ENCODE assay signal across 12 cellular contexts in the genomic region with DNA sequence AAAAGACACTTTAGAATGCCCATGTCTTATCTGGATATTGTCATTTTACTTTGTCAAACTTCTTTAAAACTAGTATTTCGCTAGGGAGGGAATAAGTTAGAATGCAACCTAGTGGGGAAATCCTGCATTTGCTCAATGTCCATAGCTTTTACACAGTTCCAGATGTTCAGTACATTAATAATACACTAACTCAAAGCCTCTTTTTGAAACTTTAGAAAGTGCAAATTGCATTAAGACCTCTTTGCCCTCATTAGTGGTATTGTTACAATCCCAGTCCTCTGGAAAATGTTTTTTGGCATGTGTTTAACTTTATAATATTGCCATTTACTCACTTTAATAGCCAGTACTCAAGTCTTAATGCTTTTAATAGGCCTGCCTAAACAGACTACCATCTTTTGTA.
"Had no signal": no experiment of that assay in that cellular context is flagged by ENCODE, and none has a peak within 500 bp of the region (broad histone marks: within the 10 kb centered on the region; RNA-seq: fewer than 3 reads in every experiment).

No MANE protein-coding gene starts in this region.

- DNase-seq: activated CD4-positive, CD25-positive, alpha-beta regulatory T cell treated with anti-CD3 and anti-CD28 coated beads, Interleukin-2, amount 50 U/mL, for 72 hours; activated naive CD4-positive, alpha-beta T cell treated with anti-CD3 and anti-CD28 coated beads for 36 hours; activated T-cell treated with anti-CD3 and anti-CD28 coated beads for 4 hours; erythroblast; left ventricle myocardium inferior; naive thymus-derived CD8-positive, alpha-beta T cell; stimulated activated CD4-positive, alpha-beta T cell treated with anti-CD3 and anti-CD28 coated beads, Interleukin-1b, Interleukin-23, amount 100 ng/mL, for 48 hours; stomach had no signal

- H3K27ac ChIP-seq: left ventricle myocardium inferior, neutrophil, stomach, thoracic aorta had no signal

- H3K9me3 Mint-ChIP-seq: activated naive CD4-positive, alpha-beta T cell treated with anti-CD3 and anti-CD28 coated beads for 36 hours; activated T-helper 17 cell treated with anti-CD3 and anti-CD28 coated beads, Interleukin-2, amount 50 U/mL, for 72 hours had no signal

- H3K27ac Mint-ChIP-seq: activated naive CD4-positive, alpha-beta T cell treated with anti-CD3 and anti-CD28 coated beads for 36 hours; activated T-helper 17 cell treated with anti-CD3 and anti-CD28 coated beads, Interleukin-2, amount 50 U/mL, for 72 hours; memory B cell; naive thymus-derived CD8-positive, alpha-beta T cell had no signal

- H3K4me3 ChIP-seq: left ventricle myocardium inferior, stomach, thoracic aorta had no signal

- H3K27me3 ChIP-seq: neutrophil, stomach had no signal

- ATAC-seq: activated T-helper 17 cell treated with anti-CD3 and anti-CD28 coated beads, Interleukin-2, amount 50 U/mL, for 72 hours; naive thymus-derived CD8-positive, alpha-beta T cell had no signal

- H3K4me1 ChIP-seq: left ventricle myocardium inferior, stomach had no signal

- H3K36me3 ChIP-seq: left ventricle myocardium inferior, stomach, thoracic aorta had no signal

- H3K9me3 ChIP-seq: neutrophil, stomach, thoracic aorta had no signal
